16 cellular contexts compared by ENCODE assay signal in the genomic region with DNA sequence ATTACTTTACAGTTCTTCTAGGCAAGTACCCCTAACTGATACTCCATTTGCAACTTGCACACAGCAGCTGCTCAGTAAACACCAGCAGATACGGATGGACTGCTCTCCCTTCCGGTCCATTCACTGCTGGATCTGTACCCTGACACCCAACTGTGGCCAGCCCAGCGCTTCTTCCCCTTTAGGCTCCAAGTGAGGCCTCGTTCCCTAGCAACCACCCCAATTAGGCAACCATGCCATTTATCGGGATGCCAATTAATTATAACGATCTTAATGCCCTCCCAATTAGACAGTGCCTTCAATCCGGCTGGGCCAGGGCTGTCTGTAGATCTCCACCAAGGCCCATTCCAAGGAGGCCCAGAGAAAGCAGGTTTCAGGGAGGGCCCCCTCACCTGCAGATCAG. TPM values are rescaled to one million over a fixed set of nuclear protein-coding genes. Genes with fewer than 3 reads are reported as not detected.
DNase-seq lines count a peak whose midpoint lies in the region; ATAC-seq and TF ChIP-seq lines count a peak whose summit lies in the region.
"Had no signal": no experiment of that assay in that cellular context is flagged by ENCODE, and none has a peak within 500 bp of the region (broad histone marks: within the 10 kb centered on the region; RNA-seq: fewer than 3 reads in every experiment).

No MANE protein-coding gene starts in this region.

- no TSS peak for BruUV-seq in PC-3 (replicated peaks; lab: Mats Ljungman, UMichigan)

- CTCF ChIA-PET in PC-3 (lab: Charles Lee) = no interaction called here

- H3F3A ChIP-seq in PC-3 (ENCODE audit: low read length, unreplicated experiment) = no peaks in the 10 kb centered on the region

- POLR2A ChIA-PET in PC-3 (lab: Charles Lee; ENCODE audit: unreplicated experiment) = no interaction called here

- no peaks in the 10 kb centered on the region for H3K9me2 ChIP-seq in PC-3 (replicated peaks; ENCODE audit: low read length)

- no peaks in the 10 kb centered on the region for H3K9me3 ChIP-seq in PC-3 (ENCODE audit: low read length)
- H3K9me3 ChIP-seq: BLaER1 had no signal

- peaks cover 74% of the 10 kb centered on the region for H3K4me1 Mint-ChIP-seq in nephron

- H3K36me3 Mint-ChIP-seq in nephron (ENCODE audit: low read depth) = peaks cover 18% of the 10 kb centered on the region

- H3K27ac ChIP-seq in PC-3 (ENCODE audit: low read length) = no peak overlapping the region
- H3K27ac ChIP-seq: 22Rv1, BLaER1, GM23248 had no signal

- H3K27me3 Mint-ChIP-seq in nephron (ENCODE audit: low read depth) = peaks cover 4% of the 10 kb centered on the region

- no peak overlapping the region for H2AFZ ChIP-seq in PC-3 (ENCODE audit: low read length)
- H2AFZ ChIP-seq: GM23248 had no signal

- H3K27ac Mint-ChIP-seq in nephron = peak overlapping the region in 1 of 3 experiments; percentile 21
- H3K27ac Mint-ChIP-seq: CD4-positive, alpha-beta T cell had no signal

- TF ChIP-seq CTCF in PC-3 (conservative IDR thresholded peaks at IDR 0.05; ENCODE audit: low read depth, low read length) (no peak), nephron (IDR thresholded peaks at IDR 0.05; ENCODE audit: unreplicated experiment in 3 of 3) (no peak)

- no peaks in the 10 kb centered on the region for H3K9me3 Mint-ChIP-seq in nephron
- H3K9me3 Mint-ChIP-seq: CD4-positive, alpha-beta T cell had no signal

- H3K4me1 ChIP-seq in PC-3 (ENCODE audit: insufficient read depth, low read length) = peaks cover 27% of the 10 kb centered on the region

- H3K27me3 ChIP-seq in PC-3 (ENCODE audit: low read length) = no peaks in the 10 kb centered on the region

- H4K20me1 ChIP-seq in PC-3 (ENCODE audit: low read length) = peaks cover 57% of the 10 kb centered on the region

- H3K79me2 ChIP-seq in PC-3 (ENCODE audit: low read length) = peaks cover 93% of the 10 kb centered on the region

- peak overlapping the region; percentile 94 for H3K4me2 ChIP-seq in PC-3 (ENCODE audit: low read length)
- H3K4me2 ChIP-seq: BLaER1 had no signal

- peaks cover 19% of the 10 kb centered on the region for H3K36me3 ChIP-seq in PC-3 (ENCODE audit: low read depth, low read length)
- H3K36me3 ChIP-seq: BLaER1 had no signal

- H3K9ac ChIP-seq in PC-3 (ENCODE audit: low read length) = no peak overlapping the region
- H3K9ac ChIP-seq: BLaER1, GM23248 had no signal

- no peak overlapping the region; the same call in 1 of the 2 replicates for H3K4me3 ChIP-seq in PC-3 (ENCODE audit: low read length)
- H3K4me3 ChIP-seq: BLaER1, GM12878, GM23248 had no signal

- H3K4me3 Mint-ChIP-seq in nephron = peak overlapping the region in 2 of 3 experiments; percentile 21 to 96
- H3K4me3 Mint-ChIP-seq: CD4-positive, alpha-beta T cell had no signal

- DNase-seq in NCI-H1105 treated with DMSO at 0.1 percent for 48 hours (lab: John Stamatoyannopoulos, UW) (peak; percentile 32), NCI-H1105 (lab: John Stamatoyannopoulos, UW) (no peak), PC-3 (no peak), amygdala (lab: John Stamatoyannopoulos, UW) (no peak), NCI-H748 (lab: John Stamatoyannopoulos, UW; ENCODE audit: unreplicated experiment) (no peak)
- DNase-seq in stimulated activated CD4-positive, alpha-beta T cell treated with anti-CD3 and anti-CD28 coated beads, Interleukin-1b, Interleukin-23, amount 100 ng/mL, for 48 hours = no peak
- DNase-seq: AML-193; Calu3; CD4-positive, alpha-beta T cell; DMS 273 treated with DMSO at 0.1 percent for 48 hours; GM23248; IMR-90 had no signal

- ATAC-seq in PC-3 = no peak
- ATAC-seq: GM12878 had no signal

- intact Hi-C loops in PC-3 (cut with micrococcal nuclease) = loop anchor here (10.0 kb wide), 1 partner anchor 233 kb away; no protein-coding TSS in a partner anchor

RNA-seq across cellular contexts. Expression of a gene that starts 3.2 kb away (rescaled TPM):
- total RNA-seq in PC-3 (2014; rRNA removed) = 340 and 372 TPM in 2 replicates
